12 cellular contexts compared by ENCODE assay signal in genomic region chr1:203695116-203695515, GRCh38.
DNase-seq lines count a peak whose midpoint lies in the region; ATAC-seq and TF ChIP-seq lines count a peak whose summit lies in the region.
"Had no signal": no experiment of that assay in that cellular context is flagged by ENCODE, and none has a peak within 500 bp of the region (broad histone marks: within the 10 kb centered on the region; RNA-seq: fewer than 3 reads in every experiment).

No MANE protein-coding gene starts in this region.

- peak overlapping the region; percentile 91 for H3K27ac ChIP-seq in left ventricle myocardium inferior (replicated peaks)
- H3K27ac ChIP-seq in aorta (ENCODE audit: low read depth in 1 of 2, low read length in 2 of 2): peak overlapping the region; percentile 16 to 52

- DNase-seq in left ventricle myocardium inferior: no peak
- no peak for DNase-seq in cardiac septum (ENCODE audit: low spot score)
- peak; percentile 39 for DNase-seq in myocyte (ENCODE audit: low read depth)
- peak; percentile 90 to 91 for DNase-seq in aorta
- no peak for DNase-seq in HCEC 1CT
- DNase-seq: activated CD4-positive, CD25-positive, alpha-beta regulatory T cell; activated gamma-delta T cell treated with Interleukin-2 at 50 U/mL for 16 hours; central memory CD4-positive, alpha-beta T cell; NCI-H526 had no signal

- H3K9me3 Mint-ChIP-seq in brain: no peaks in the 10 kb centered on the region

- H3K36me3 Mint-ChIP-seq in brain: peaks cover 30% of the 10 kb centered on the region

- peak; percentile 66 for ATAC-seq in aorta (ENCODE audit: low FRiP score)
- no peak for ATAC-seq in HG03469 (IDR thresholded peaks at IDR 0.05; ENCODE audit: unreplicated experiment)
- ATAC-seq in GM18858 (IDR thresholded peaks at IDR 0.05; ENCODE audit: unreplicated experiment): no peak

- whole genome bisulfite sequencing in aorta, 2 donors: 0 to 7% methylated on average over 2 of the region's 2 CpGs

- H3K27me3 ChIP-seq in left ventricle myocardium inferior (ENCODE audit: low read depth) (no peaks in the 10 kb centered on the region), aorta (ENCODE audit: control insufficient read depth in 1 of 2, insufficient read depth in 2 of 2, low read length in 1 of 2) (no peaks in the 10 kb centered on the region)

- no peaks in the 10 kb centered on the region for H3K27me3 Mint-ChIP-seq in brain

- peak overlapping the region; percentile 10 to 85 (median 36) for H3K27ac Mint-ChIP-seq in brain

- H3K4me1 ChIP-seq in left ventricle myocardium inferior (peaks cover 85% of the 10 kb centered on the region), aorta (ENCODE audit: control insufficient read depth in 1 of 2, insufficient read depth in 2 of 2, low read length in 2 of 2) (no peaks in the 10 kb centered on the region)

- H3K4me3 Mint-ChIP-seq in brain: no peak overlapping the region

- H3K9me3 ChIP-seq in left ventricle myocardium inferior (replicated peaks): no peaks in the 10 kb centered on the region
- no peaks in the 10 kb centered on the region for H3K9me3 ChIP-seq in aorta (ENCODE audit: control insufficient read depth, low read length)

- H3K4me1 Mint-ChIP-seq in brain: peaks cover 60% of the 10 kb centered on the region

- H3K36me3 ChIP-seq in left ventricle myocardium inferior (peaks cover 35% of the 10 kb centered on the region), aorta (ENCODE audit: control insufficient read depth in 1 of 2, insufficient read depth in 2 of 2, low read length in 1 of 2) (peaks cover 0 to 5% of the 10 kb centered on the region in 2 donors)

- intact Hi-C loops in left ventricle myocardium inferior (cut with micrococcal nuclease) (no loop called here), cardiac septum (cut with DNase I) (no loop called here), aorta (cut with DNase I) (no loop called here)

- no peak overlapping the region for H3K4me3 ChIP-seq in left ventricle myocardium inferior
- H3K4me3 ChIP-seq in aorta (ENCODE audit: low read length in 2 of 2): no peak overlapping the region

- no peak for TF ChIP-seq CTCF in left ventricle myocardium inferior (IDR thresholded peaks at IDR 0.05; ENCODE audit: borderline replicate concordance)
- TF ChIP-seq CTCF in brain (conservative IDR thresholded peaks at IDR 0.05): no peak

Comparison
In these comparisons a context has a peak if more than half of its experiments do, and no peak if none do; other contexts are left out.
1. DNase-seq: peak in myocyte (single experiment) and aorta (2 of 2); none in left ventricle myocardium inferior (single experiment), cardiac septum (single experiment) and HCEC 1CT (single experiment).